ENCODE assay signal across 12 cellular contexts in the genomic region with DNA sequence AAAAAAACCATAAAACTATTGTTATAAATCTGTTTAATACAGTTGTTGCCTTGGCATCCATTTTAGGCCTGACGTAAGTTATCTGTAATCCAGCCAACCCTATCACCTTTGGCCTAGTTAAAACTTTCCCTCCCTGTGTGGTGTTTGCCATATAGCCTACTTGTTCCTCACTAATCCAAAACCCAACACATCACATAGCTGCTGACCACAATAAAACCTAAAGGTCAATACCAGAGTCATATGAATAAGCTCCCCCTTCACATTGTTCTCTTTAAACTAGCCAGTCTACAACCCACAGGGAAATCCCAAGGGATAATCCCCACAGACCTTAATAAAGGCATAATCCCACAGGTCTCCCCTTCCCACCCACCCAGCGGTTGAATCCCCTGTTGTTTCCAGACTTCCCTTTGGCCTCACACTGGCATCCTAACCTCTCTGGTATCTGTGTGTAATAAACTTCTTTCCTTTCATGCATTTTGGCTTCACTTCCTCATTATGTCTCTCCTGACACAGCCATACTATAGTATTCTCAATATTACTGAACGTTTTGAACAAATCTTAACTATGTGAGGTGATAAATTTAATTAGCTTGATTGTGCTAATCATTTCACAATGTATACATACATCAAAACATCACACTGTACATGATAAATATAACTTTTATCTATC. TPM values are rescaled to one million over a fixed set of nuclear protein-coding genes. Genes with fewer than 3 reads are reported as not detected.
DNase-seq lines count a peak whose midpoint lies in the region; ATAC-seq lines count a peak whose summit lies in the region.
"Had no signal": no experiment of that assay in that cellular context is flagged by ENCODE, and none has a peak within 500 bp of the region (broad histone marks: within the 10 kb centered on the region; RNA-seq: fewer than 3 reads in every experiment).

No MANE protein-coding gene starts in this region.

- peaks cover 2% of the 10 kb centered on the region for H3K36me3 ChIP-seq in mesendoderm (ENCODE audit: control insufficient read depth, insufficient read depth, low read length)

- no peak overlapping the region for H2BK120ac ChIP-seq in mesendoderm (ENCODE audit: low read depth, low read length)

- H3K9ac ChIP-seq in mesendoderm (ENCODE audit: low read length): no peak overlapping the region
- H3K9ac ChIP-seq: BLaER1 treated with 17β-estradiol and CSF1 and Interleukin-3, amounts not matched to agents 10 nM and 100 nM had no signal

- peaks cover 1% of the 10 kb centered on the region for H3K79me1 ChIP-seq in mesendoderm (ENCODE audit: low read length)

- H3K4me1 ChIP-seq in mesendoderm (ENCODE audit: control insufficient read depth, low read depth, low read length): no peaks in the 10 kb centered on the region
- H3K4me1 ChIP-seq: BLaER1 treated with 17β-estradiol and CSF1 and Interleukin-3, amounts not matched to agents 10 nM and 100 nM had no signal

- H4K8ac ChIP-seq in mesendoderm (ENCODE audit: low read depth, low read length): peak overlapping the region; percentile 56

- H3K27ac ChIP-seq in mesendoderm (ENCODE audit: low read depth, low read length): no peak overlapping the region
- H3K27ac ChIP-seq: BLaER1 treated with 17β-estradiol and CSF1 and Interleukin-3, amounts not matched to agents 10 nM and 100 nM had no signal

- no peaks in the 10 kb centered on the region for H3K27me3 ChIP-seq in mesendoderm (ENCODE audit: insufficient read depth, low read length, poor library complexity)
- H3K27me3 ChIP-seq: BLaER1 treated with 17β-estradiol and CSF1 and Interleukin-3, amounts not matched to agents 10 nM and 100 nM had no signal

- WGBS in mesendoderm (ENCODE audit: extremely low coverage, insufficient coverage, low lambda C conversion rate): no CpG with 5 or more reads among the region's 3 CpGs

- no peak overlapping the region for H3K4me3 ChIP-seq in mesendoderm (ENCODE audit: low read length)
- H3K4me3 ChIP-seq: BLaER1 treated with 17β-estradiol and CSF1 and Interleukin-3, amounts not matched to agents 10 nM and 100 nM had no signal

- no peak overlapping the region for H3K56ac ChIP-seq in mesendoderm (ENCODE audit: low read length)

- no peak overlapping the region for H3K23ac ChIP-seq in mesendoderm (ENCODE audit: low read length)

- DNase-seq in LHCN-M2 (ENCODE audit: low read depth) (peak; percentile 47), mesendoderm (no peak), activated T-cell treated with anti-CD3 and anti-CD28 coated beads for 4 hours (no peak), NCI-H2196 (lab: John Stamatoyannopoulos, UW; ENCODE audit: unreplicated experiment) (no peak), DMS153 treated with DMSO at 0.1 percent for 48 hours (lab: John Stamatoyannopoulos, UW; ENCODE audit: unreplicated experiment) (no peak), NCI-H1105 treated with DMSO at 0.1 percent for 48 hours (lab: John Stamatoyannopoulos, UW) (no peak)
- DNase-seq: dermis blood vessel endothelial cell; NCI-H226; stimulated activated CD4-positive, alpha-beta T cell treated with anti-CD3 and anti-CD28 coated beads, Interleukin-4, amount 100 ng/mL, for 24 hours had no signal

- no peak overlapping the region for H2AK5ac ChIP-seq in mesendoderm (ENCODE audit: low read length)

- H4K5ac ChIP-seq in mesendoderm (ENCODE audit: low read length): no peak overlapping the region

- no peak overlapping the region for H3K4me2 ChIP-seq in mesendoderm (ENCODE audit: low read length)
- H3K4me2 ChIP-seq: BLaER1 treated with 17β-estradiol and CSF1 and Interleukin-3, amounts not matched to agents 10 nM and 100 nM had no signal

- ATAC-seq in GM18858 (IDR thresholded peaks at IDR 0.05; ENCODE audit: unreplicated experiment) (peak; percentile 43), GM21786 (IDR thresholded peaks at IDR 0.05; ENCODE audit: unreplicated experiment) (peak; percentile 66)

- no peak overlapping the region for H2BK5ac ChIP-seq in mesendoderm (ENCODE audit: low read length)

- no peak overlapping the region for H3K18ac ChIP-seq in mesendoderm (ENCODE audit: low read length)

- H3K79me2 ChIP-seq in mesendoderm (ENCODE audit: control insufficient read depth, insufficient read depth, low read length): no peaks in the 10 kb centered on the region

- no peak overlapping the region for H3K4ac ChIP-seq in mesendoderm (ENCODE audit: low read depth, low read length)

- H2BK15ac ChIP-seq in mesendoderm (replicated peaks; ENCODE audit: low read depth): no peak overlapping the region

RNA-seq across cellular contexts. Expression of a gene that starts 50.8 kb away (rescaled TPM):
- total RNA-seq in LHCN-M2 (2014; rRNA removed): 4.9 and 5.7 TPM in 2 replicates
- 1.4 TPM for polyA plus RNA-seq in LHCN-M2 (2012)
- 56.4 TPM for polyA plus RNA-seq in mesendoderm (2013, experiment 1 of 2)
- 60.1 TPM for polyA plus RNA-seq in mesendoderm (2013, experiment 2 of 2)
